ENCODE assay signal across 8 cellular contexts in the genomic region with DNA sequence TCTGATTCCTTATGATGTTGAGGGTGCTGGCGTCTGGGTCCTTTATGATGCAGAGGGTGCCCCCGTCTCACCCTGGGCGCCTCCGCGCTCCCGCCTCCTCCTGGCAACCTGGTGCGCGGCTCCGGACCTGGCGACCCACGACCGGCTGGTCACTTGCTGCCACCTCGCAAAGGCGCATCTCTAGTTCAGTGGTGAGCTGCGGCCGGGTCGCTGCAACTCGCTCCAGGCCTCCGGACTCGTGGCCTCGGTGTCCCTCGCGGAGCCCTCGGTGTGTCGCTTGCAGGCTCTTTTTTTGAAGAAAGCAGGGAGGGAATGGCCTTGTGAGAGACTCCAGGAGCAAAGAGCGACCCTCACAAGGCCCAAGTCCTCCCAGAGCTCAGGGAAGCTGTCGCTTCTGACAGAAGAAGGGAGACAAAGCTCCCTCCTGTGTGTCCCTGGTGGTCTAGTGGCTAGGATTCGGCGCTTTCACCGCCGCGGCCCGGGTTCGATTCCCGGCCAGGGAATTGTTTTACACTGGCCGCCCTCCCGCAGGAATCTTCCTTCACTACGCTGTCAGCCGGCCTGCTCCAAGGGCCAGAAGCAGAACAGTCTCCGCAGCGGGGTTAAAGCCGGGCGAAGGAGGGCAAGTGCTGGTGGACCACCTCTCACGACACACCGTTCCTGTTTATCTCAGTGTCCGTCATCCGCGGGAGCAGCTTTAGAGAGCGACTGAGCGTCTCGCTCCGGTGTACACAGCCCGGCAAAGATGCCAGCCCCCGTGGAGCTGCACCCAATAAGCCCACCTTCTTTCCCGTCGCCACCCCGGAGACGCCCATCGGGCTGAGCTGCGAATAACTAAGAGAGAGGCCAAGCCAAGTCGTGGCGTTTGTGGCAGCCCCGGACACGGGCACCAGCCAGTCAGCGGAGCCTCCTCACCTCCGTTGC. TPM values are rescaled to one million over a fixed set of nuclear protein-coding genes. Genes with fewer than 3 reads are reported as not detected.
DNase-seq lines count a peak whose midpoint lies in the region; ATAC-seq and TF ChIP-seq lines count a peak whose summit lies in the region.
"Not testable (repeated sequence)": the region's sequence is repeated elsewhere in the genome, so short reads cannot be mapped to it uniquely, and the experiment has no call there.

No MANE protein-coding gene starts in this region.

- peak overlapping the region; percentile 65 for H3K4me2 ChIP-seq in H9 (ENCODE audit: insufficient read depth, insufficient read length, low read length)

- not testable (repeated sequence) for H3K56ac ChIP-seq in H9 (ENCODE audit: insufficient read length, low read depth, low read length)

- not testable (repeated sequence) for H3K4me1 ChIP-seq in H9 (ENCODE audit: insufficient read depth, low read length); adipocyte (ENCODE audit: control insufficient read depth, insufficient read depth, low read length)

- not testable (repeated sequence) for H3K9me3 ChIP-seq in H9 (ENCODE audit: control insufficient read depth, low read depth, low read length); T-helper 17 cell (ENCODE audit: control insufficient read depth, low read length, poor library complexity, severe bottlenecking); adipocyte (ENCODE audit: control insufficient read depth, low read length); iPS-18c (ENCODE audit: control insufficient read depth, insufficient read depth, low read length)

- peaks cover 42% of the 10 kb centered on the region for H3K27me3 Mint-ChIP-seq in H9 (ENCODE audit: low read depth)
- H3K27me3 Mint-ChIP-seq in T-helper 17 cell, result peaks cover 48% of the 10 kb centered on the region

- H2BK20ac ChIP-seq in H9 (ENCODE audit: low read depth, low read length, poor library complexity, severe bottlenecking), result not testable (repeated sequence)

- TF ChIP-seq CTCF in AG09319 (IDR thresholded peaks at IDR 0.05; ENCODE audit: low read depth, low read length); H9 (conservative IDR thresholded peaks at IDR 0.05): not testable (repeated sequence)

- DNase-seq in AG09319 (ENCODE audit: extremely low read depth, low read depth) (peak; percentile 52), H9 (peak; percentile 94), adipocyte (ENCODE audit: low read depth) (peak; percentile 56), non-pigmented ciliary epithelial cell (ENCODE audit: low read depth) (peak; percentile 52)
- not testable (repeated sequence) for DNase-seq in T-helper 17 cell
- peak in 2 of 3 donors; percentile 52 to 58 for DNase-seq in stimulated activated CD4-positive, alpha-beta T cell treated with anti-CD3 and anti-CD28 coated beads, TNF-alpha, amount 100 ng/mL, for 48 hours (ENCODE audit: low read depth in 3 of 3)

- H2BK5ac ChIP-seq in H9 (ENCODE audit: insufficient read length, low read length), result not testable (repeated sequence)

- H3K36me3 ChIP-seq in adipocyte (ENCODE audit: control insufficient read depth, insufficient read depth, low read length, severe bottlenecking), result not testable (repeated sequence)

- not testable (repeated sequence) for H2BK15ac ChIP-seq in H9 (ENCODE audit: low read depth, low read length)

- peak overlapping the region in 1 of 3 experiments; percentile 70; a peak in 2 of 7 replicates for H3K27ac Mint-ChIP-seq in H9
- H3K27ac Mint-ChIP-seq in T-helper 17 cell, result not testable (repeated sequence)

- H3K27ac ChIP-seq in H9 (ENCODE audit: insufficient read length, low read depth, low read length), result not testable (repeated sequence)

- H3K4me1 Mint-ChIP-seq in H9, result peaks cover 18 to 26% of the 10 kb centered on the region in 2 experiments
- H3K4me1 Mint-ChIP-seq in T-helper 17 cell, result peaks cover 13% of the 10 kb centered on the region

- not testable (repeated sequence) for H3K36me3 Mint-ChIP-seq in H9 (ENCODE audit: insufficient read depth in 1 of 3, low read depth in 3 of 3); T-helper 17 cell (ENCODE audit: low read depth)

- not testable (repeated sequence) for H3K4me3 ChIP-seq in adipocyte (ENCODE audit: low read length)
- H3K4me3 ChIP-seq in iPS-18c (ENCODE audit: insufficient read depth, low read depth, low read length), result peak overlapping the region; percentile 76

- WGBS in H9 (ENCODE audit: extremely low coverage, insufficient read length, low lambda C conversion rate), result no CpG with 5 or more reads among the region's 66 CpGs

- H4K91ac ChIP-seq in H9 (ENCODE audit: insufficient read length, low read depth, low read length), result not testable (repeated sequence)

- not testable (repeated sequence) for H3K14ac ChIP-seq in H9 (ENCODE audit: insufficient read depth, low read length)

- not testable (repeated sequence) for H3K18ac ChIP-seq in H9 (ENCODE audit: insufficient read length, low read depth, low read length)

- ATAC-seq in T-helper 17 cell (peak; percentile 61), esophagus mucosa (peak; percentile 84)

- H3K27me3 ChIP-seq in H9 (ENCODE audit: insufficient read depth, low read length), result not testable (repeated sequence)
- peaks cover 12% of the 10 kb centered on the region for H3K27me3 ChIP-seq in adipocyte (replicated peaks; ENCODE audit: control insufficient read depth, insufficient read depth, low read length)

- not testable (repeated sequence) for H3K23ac ChIP-seq in H9 (ENCODE audit: insufficient read length, low read depth, low read length)

- H2BK120ac ChIP-seq in H9 (ENCODE audit: low read depth, low read length, poor library complexity, severe bottlenecking), result not testable (repeated sequence)

- H4K20me1 ChIP-seq in H9 (ENCODE audit: control insufficient read depth, insufficient read depth, insufficient read length), result not testable (repeated sequence)

- H3T11ph ChIP-seq in H9 (ENCODE audit: low read length), result not testable (repeated sequence)

- not testable (repeated sequence) for H3K79me1 ChIP-seq in H9 (ENCODE audit: insufficient read depth, low read depth, low read length, poor library complexity, severe bottlenecking)

- not testable (repeated sequence) for H2AFZ ChIP-seq in H9 (ENCODE audit: low read length)

- peak overlapping the region; percentile 31 for H3K9ac ChIP-seq in H9 (ENCODE audit: extremely low read depth, insufficient read length, low read length)
- not testable (repeated sequence) for H3K9ac ChIP-seq in adipocyte (ENCODE audit: low read length)

- H4K8ac ChIP-seq in H9 (replicated peaks; ENCODE audit: insufficient read length, low read depth, low read length), result not testable (repeated sequence)

- peak overlapping the region; percentile 90 to 95 for H3K4me3 Mint-ChIP-seq in H9
- H3K4me3 Mint-ChIP-seq in T-helper 17 cell, result peak overlapping the region; percentile 91

- not testable (repeated sequence) for H2AK5ac ChIP-seq in H9 (ENCODE audit: insufficient read length, low read length)

- H3K9me3 Mint-ChIP-seq in H9, result not testable (repeated sequence)

- not testable (repeated sequence) for H4K5ac ChIP-seq in H9 (ENCODE audit: insufficient read length, low read depth, low read length)

- H2BK12ac ChIP-seq in H9 (ENCODE audit: insufficient read length, low read depth, low read length), result not testable (repeated sequence)

- H3K23me2 ChIP-seq in H9 (ENCODE audit: insufficient read length, low read depth, low read length, poor library complexity, severe bottlenecking), result not testable (repeated sequence)

- H3K4ac ChIP-seq in H9 (ENCODE audit: low read depth, low read length), result not testable (repeated sequence)

- H3K79me2 ChIP-seq in H9 (ENCODE audit: insufficient read depth, low read length), result not testable (repeated sequence)

RNA-seq across cellular contexts. Expression of a gene that starts 23.4 kb away (rescaled TPM):
- total RNA-seq in H9 (2021) (1,874 and 2,051 TPM in 2 replicates), T-helper 17 cell (1,000 to 10,000 TPM; 3,182 to 3,922 TPM), esophagus mucosa (6,387 TPM)

RNA-seq across cellular contexts. Expression of a gene that starts 49.3 kb away (rescaled TPM):
- total RNA-seq in H9 (2021), result 40.2 and 40.7 TPM in 2 replicates
- total RNA-seq in T-helper 17 cell, result 10 to 100 TPM; 52.4 to 55.9 TPM
- 15.3 TPM for total RNA-seq in esophagus mucosa
